Comparison of ENCODE assay signal across 8 cellular contexts in the genomic region with DNA sequence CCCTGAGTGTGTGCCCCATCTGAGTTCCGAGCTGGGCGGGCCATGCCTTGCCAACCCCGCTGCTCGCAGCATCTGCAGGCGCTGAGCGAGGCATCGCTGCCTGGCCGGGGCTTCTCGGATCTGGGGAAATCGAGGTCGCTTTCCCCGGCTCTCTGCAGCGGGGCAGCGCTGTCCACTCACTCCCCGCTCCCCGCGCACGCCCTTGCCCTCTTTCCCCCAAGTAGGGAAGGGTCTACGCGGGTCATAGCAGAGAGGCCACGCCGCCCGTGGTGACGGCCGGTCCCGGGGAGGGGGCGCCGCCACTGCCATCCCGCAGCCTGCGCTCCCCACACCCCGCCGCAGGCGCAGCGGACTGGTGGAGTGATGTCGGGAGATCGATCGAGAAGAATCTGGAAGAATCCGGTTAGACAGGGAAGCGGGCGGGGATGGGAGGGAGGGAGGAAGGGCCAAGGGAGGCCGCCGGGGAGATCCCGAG. TPM values are rescaled to one million over a fixed set of nuclear protein-coding genes. Genes with fewer than 3 reads are reported as not detected.
A peak's percentile ranks its signal among the peaks of the same experiment; 100 is the strongest.
DNase-seq lines count a peak whose midpoint lies in the region; ATAC-seq and TF ChIP-seq lines count a peak whose summit lies in the region.

No MANE protein-coding gene starts in this region.

- no TSS peak for BruUV-seq in A673 (replicated peaks; lab: Mats Ljungman, UMichigan)

- H3K27me3 ChIP-seq in A673 (replicated peaks; ENCODE audit: insufficient read depth, low read depth, low read length, poor library complexity), result no peaks in the 10 kb centered on the region
- H3K27me3 ChIP-seq in layer of hippocampus (ENCODE audit: control insufficient read depth, insufficient read depth, low read length), result no peaks in the 10 kb centered on the region

- intact Hi-C loops in A673 (cut with micrococcal nuclease; ENCODE audit: unreplicated experiment), result no loop called here

- H3K27me3 Mint-ChIP-seq in chondrocyte (ENCODE audit: low read depth), result no peaks in the 10 kb centered on the region

- H3K4me1 Mint-ChIP-seq in chondrocyte (ENCODE audit: low read depth), result peaks cover 16% of the 10 kb centered on the region

- CTCF ChIA-PET in A673 (lab: Charles Lee) (no interaction called here), RWPE1 (lab: Yijun Ruan, JAX) (interaction anchor here (2.0 kb wide), 1 partner anchor 10 kb away, joined by 12 read pairs; no protein-coding TSS in a partner anchor)

- H3K4me1 ChIP-seq in A673 (ENCODE audit: insufficient read depth, low read length, poor library complexity, severe bottlenecking), result peaks cover 15% of the 10 kb centered on the region

- H3K36me3 Mint-ChIP-seq in chondrocyte (ENCODE audit: low read depth), result peaks cover 13% of the 10 kb centered on the region

- ATAC-seq in GM21447 (IDR thresholded peaks at IDR 0.05; ENCODE audit: unreplicated experiment) (peak; percentile 8), HG03520 (IDR thresholded peaks at IDR 0.05; ENCODE audit: unreplicated experiment) (no peak)

- POLR2A ChIA-PET in A673 (lab: Charles Lee; ENCODE audit: low non-redundant PET), result no interaction called here
- POLR2A ChIA-PET in RWPE1 (lab: Yijun Ruan, JAX; ENCODE audit: low non-redundant PET), result interaction anchor here (0.7 kb wide), 1 partner anchor 153 kb away, joined by 3 read pairs; no protein-coding TSS in a partner anchor

- TF ChIP-seq CTCF in A673 (conservative IDR thresholded peaks at IDR 0.05; ENCODE audit: low read depth, low read length) (no peak), RWPE1 (conservative IDR thresholded peaks at IDR 0.05; ENCODE audit: low read depth) (no peak), chondrocyte (IDR thresholded peaks at IDR 0.05) (no peak)

- peak overlapping the region; percentile 87 for H3K4me3 ChIP-seq in A673 (ENCODE audit: low read depth, low read length, poor library complexity, severe bottlenecking)

- no peak overlapping the region for H3K27ac Mint-ChIP-seq in chondrocyte (ENCODE audit: unreplicated experiment)

- no peaks in the 10 kb centered on the region for H3K9me3 ChIP-seq in A673 (ENCODE audit: low read depth, low read length, poor library complexity, severe bottlenecking)

- H3K9me3 Mint-ChIP-seq in chondrocyte (ENCODE audit: low read depth), result no peaks in the 10 kb centered on the region

- H3K27ac ChIP-seq in A673 (ENCODE audit: low read depth, low read length, poor library complexity, severe bottlenecking) (peak overlapping the region; percentile 26), RWPE1 (peak overlapping the region; percentile 67), layer of hippocampus (ENCODE audit: low read depth, low read length) (peak overlapping the region; percentile 99)

- peaks cover 29% of the 10 kb centered on the region for H3K36me3 ChIP-seq in A673 (ENCODE audit: insufficient read depth, low read length, poor library complexity, severe bottlenecking)

- H3K4me3 Mint-ChIP-seq in chondrocyte (ENCODE audit: unreplicated experiment), result peak overlapping the region; percentile 68

- peak; percentile 32 for DNase-seq in A673 (ENCODE audit: low spot score)
- DNase-seq in RWPE1 (ENCODE audit: low spot score), result peak; percentile 55
- no peak for DNase-seq in chondrocyte (ENCODE audit: low spot score)
- DNase-seq in stimulated activated CD4-positive, alpha-beta T cell treated with anti-CD3 and anti-CD28 coated beads, Interleukin-15, amount 100 ng/mL, for 24 hours, result peak; percentile 41
- DNase-seq in NCI-H774 (lab: John Stamatoyannopoulos, UW), result no peak

RNA-seq across cellular contexts. Expression of a gene that starts 0.5 kb away (rescaled TPM):
- 187 and 196 TPM in 2 replicates for total RNA-seq in A673 (2021)
- 47.5 to 56.9 TPM (median 56.2 TPM) in 3 replicates for total RNA-seq in chondrocyte

RNA-seq across cellular contexts. Expression of a gene that starts 18.2 kb away (rescaled TPM):
- total RNA-seq in A673 (2021) (37.8 and 39.2 TPM in 2 replicates), chondrocyte (17.9 to 27.4 TPM (median 24.0 TPM) in 3 replicates)

RNA-seq across cellular contexts. Expression of a gene that starts 40.5 kb away (rescaled TPM):
- total RNA-seq in A673 (2021) (0.28 and 0.39 TPM in 2 replicates), chondrocyte (0.25 to 0.92 TPM in 2 of 3 replicates, not detected in the other)

Comparison
In these comparisons a context has a peak if more than half of its experiments do, and no peak if none do; other contexts are left out.
1. DNase-seq: peak in A673 (single experiment), RWPE1 (single experiment) and stimulated activated CD4-positive, alpha-beta T cell treated with anti-CD3 and anti-CD28 coated beads, Interleukin-15, amount 100 ng/mL, for 24 hours (single experiment); none in chondrocyte (single experiment) and NCI-H774 (single experiment).
2. H3K27ac ChIP-seq: peak in every context shown above with its lines; median percentile 99 in layer of hippocampus; 67 in RWPE1; 26 in A673.